ENCODE assay signal across 1 cellular context in genomic region chr12:113184900-113185179, GRCh38.
A peak's percentile ranks its signal among the peaks of the same experiment; 100 is the strongest.
TF ChIP-seq lines count a peak whose summit lies in the region.

No MANE protein-coding gene starts in this region.

TF ChIP-seq in HEK293, 187 proteins besides CTCF, POLR2A, EP300 and RAD21 (continued from another document):
- peak; percentile 78 for TF ChIP-seq SP2 (tag by site-specific recombination; IDR thresholded peaks at IDR 0.05)
- no peak for TF ChIP-seq ZNF521 (tag by site-specific recombination; IDR thresholded peaks at IDR 0.05)
- no peak for TF ChIP-seq ZNF645 (tag by site-specific recombination; IDR thresholded peaks at IDR 0.05)
- TF ChIP-seq ZNF398 (tag by site-specific recombination; IDR thresholded peaks at IDR 0.05), result no peak
- no peak for TF ChIP-seq ZNF510 (tag by site-specific recombination; IDR thresholded peaks at IDR 0.05; ENCODE audit: insufficient replicate concordance)
- TF ChIP-seq ZNF19 (tag by site-specific recombination; IDR thresholded peaks at IDR 0.05; ENCODE audit: low read depth), result no peak
- TF ChIP-seq TSHZ1 (tag by site-specific recombination; IDR thresholded peaks at IDR 0.05; ENCODE audit: borderline replicate concordance), result no peak
- no peak for TF ChIP-seq EGR2 (tag by site-specific recombination; IDR thresholded peaks at IDR 0.05; ENCODE audit: low read depth)
- TF ChIP-seq ZNF785 (tag by site-specific recombination; IDR thresholded peaks at IDR 0.05), result no peak
- peak; percentile 63; the same call in 1 of the 2 replicates for TF ChIP-seq ZBTB6 (tag by site-specific recombination; IDR thresholded peaks at IDR 0.05)
TF ChIP-seq in HEK293: peak in this region for 2.
